In the genomic region with DNA sequence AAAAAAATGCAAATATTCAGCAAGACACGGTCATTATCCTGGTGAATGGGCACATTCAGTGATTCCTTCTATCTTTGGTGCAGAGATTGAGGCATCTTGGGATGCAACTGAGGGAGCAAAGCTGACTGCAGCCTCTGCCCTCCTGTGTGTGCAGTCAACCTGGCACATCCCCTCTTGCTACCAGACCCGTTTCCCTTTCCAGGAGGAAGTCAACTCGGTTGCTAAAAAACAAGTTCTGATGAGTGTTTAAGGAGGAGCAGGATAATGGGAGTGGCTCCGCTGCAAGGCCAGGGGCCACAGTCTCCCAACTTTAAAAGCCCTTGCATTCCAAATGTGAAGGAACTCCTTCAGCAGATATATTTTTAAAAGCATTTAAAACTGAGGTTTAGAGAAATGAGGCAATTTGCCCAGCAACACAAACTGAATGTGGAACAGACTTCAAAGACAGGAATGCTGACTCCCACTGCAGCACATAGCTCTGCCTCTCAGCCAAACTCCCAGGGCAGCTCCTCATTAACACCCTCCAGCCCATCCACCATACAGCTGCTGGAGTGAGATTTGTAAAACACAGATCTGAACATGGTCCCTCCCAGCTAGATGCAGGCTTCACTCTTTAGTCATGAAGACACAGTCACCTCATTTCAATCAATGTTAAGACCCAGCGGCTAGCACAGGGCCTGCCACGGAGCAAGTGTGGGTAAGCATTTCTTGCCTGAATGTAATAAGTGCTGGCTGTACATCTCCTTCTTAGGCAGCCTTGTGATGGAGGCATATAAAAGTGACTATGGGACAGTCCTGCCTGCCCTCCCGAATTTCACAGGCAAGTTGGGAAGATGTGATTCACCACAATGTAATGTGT, we compare ENCODE assay signal across 17 cellular contexts. TPM values are rescaled to one million over a fixed set of nuclear protein-coding genes. Genes with fewer than 3 reads are reported as not detected.
DNase-seq lines count a peak whose midpoint lies in the region; ATAC-seq, FAIRE-seq and TF ChIP-seq lines count a peak whose summit lies in the region.
"Had no signal": no experiment of that assay in that cellular context is flagged by ENCODE, and none has a peak within 500 bp of the region (broad histone marks: within the 10 kb centered on the region; RNA-seq: fewer than 3 reads in every experiment).

No MANE protein-coding gene starts in this region.

- no peaks in the 10 kb centered on the region for H3K9me3 Mint-ChIP-seq in astrocyte (ENCODE audit: unreplicated experiment)
- no peaks in the 10 kb centered on the region for H3K9me3 Mint-ChIP-seq in activated naive CD4-positive, alpha-beta T cell treated with anti-CD3 and anti-CD28 coated beads for 36 hours
- H3K9me3 Mint-ChIP-seq: stimulated activated naive B cell treated with anti-CD40 and anti-IgM and Interleukin-4, amounts not matched to agents 10 μg/mL and 1 μg/mL and 100 μg/mL, for 72 hours; T-helper 1 cell treated with Interleukin-12 subunit alpha and Interleukin-12 subunit beta and Interleukin-4 antibody, amounts not matched to agents 30 μg/mL and 1 μg/mL, for 36 hours had no signal

- H3K9ac ChIP-seq in astrocyte (ENCODE audit: low read length), result no peak overlapping the region

- FAIRE-seq in astrocyte (lab: Jason Lieb, UNC), result no peak
- FAIRE-seq: HTR-8/SVneo had no signal

- peak; percentile 6 for DNase-seq in EL
- DNase-seq in astrocyte (ENCODE audit: low read depth), result peak; percentile 84
- peak; percentile 9 for DNase-seq in retinal pigment epithelial cell (ENCODE audit: low read depth)
- DNase-seq in activated naive CD4-positive, alpha-beta T cell treated with anti-CD3 and anti-CD28 coated beads for 36 hours, result no peak
- no peak for DNase-seq in gastrocnemius medialis
- DNase-seq: activated CD4-positive, alpha-beta T cell treated with anti-CD3 and anti-CD28 coated beads for 4 hours; brain microvascular endothelial cell; NCI-H2227 treated with DMSO at 0.1 percent for 48 hours; stimulated activated CD4-positive, alpha-beta T cell treated with anti-CD3 and anti-CD28 coated beads, Interleukin-4, amount 100 ng/mL, for 24 hours; stimulated activated naive B cell treated with anti-CD40 and anti-IgM and Interleukin-4, amounts not matched to agents 10 μg/mL and 1 μg/mL and 100 μg/mL, for 72 hours had no signal

- intact Hi-C loops in activated naive CD4-positive, alpha-beta T cell treated with anti-CD3 and anti-CD28 coated beads for 36 hours (cut with micrococcal nuclease), result no loop called here
- intact Hi-C loops in gastrocnemius medialis (cut with DNase I; ENCODE audit: low total_unique reads), result no loop called here

- H3K4me1 Mint-ChIP-seq in astrocyte (ENCODE audit: low read depth, unreplicated experiment), result peaks cover 12% of the 10 kb centered on the region
- no peaks in the 10 kb centered on the region for H3K4me1 Mint-ChIP-seq in activated naive CD4-positive, alpha-beta T cell treated with anti-CD3 and anti-CD28 coated beads for 36 hours (ENCODE audit: low read depth)
- H3K4me1 Mint-ChIP-seq: stimulated activated naive B cell treated with anti-CD40 and anti-IgM and Interleukin-4, amounts not matched to agents 10 μg/mL and 1 μg/mL and 100 μg/mL, for 72 hours had no signal

- H3K27me3 ChIP-seq in astrocyte (ENCODE audit: insufficient read depth, low read length), result no peaks in the 10 kb centered on the region
- H3K27me3 ChIP-seq in gastroesophageal sphincter, result no peaks in the 10 kb centered on the region
- H3K27me3 ChIP-seq in gastrocnemius medialis, result no peaks in the 10 kb centered on the region
- H3K27me3 ChIP-seq: brain microvascular endothelial cell had no signal

- CTCF ChIA-PET in activated naive CD4-positive, alpha-beta T cell treated with anti-CD3 and anti-CD28 coated beads for 36 hours (lab: Charles Lee), result no interaction called here

- H3K4me2 ChIP-seq in astrocyte (ENCODE audit: low read length), result peak overlapping the region; percentile 57

- H3K79me2 ChIP-seq in astrocyte (ENCODE audit: insufficient read depth, low read length), result no peaks in the 10 kb centered on the region

- TF ChIP-seq CTCF in astrocyte (IDR thresholded peaks at IDR 0.05; ENCODE audit: insufficient read depth, low read depth, low read length), result no peak
- no peak for TF ChIP-seq CTCF in gastroesophageal sphincter (IDR thresholded peaks at IDR 0.05)
- TF ChIP-seq CTCF in retinal pigment epithelial cell (conservative IDR thresholded peaks at IDR 0.05; ENCODE audit: low read depth, low read length), result no peak
- TF ChIP-seq CTCF in gastrocnemius medialis (IDR thresholded peaks at IDR 0.05 in 4 of 5, conservative IDR thresholded peaks at IDR 0.05 in 1 of 5), result no peak

- in situ Hi-C loops in gastrocnemius medialis (cut with MboI; ENCODE audit: low sequenced_read_pairs in 4 of 4), result no loop called here

- ATAC-seq in gastroesophageal sphincter, result peak; percentile 58
- no peak for ATAC-seq in GM21360 (IDR thresholded peaks at IDR 0.05; ENCODE audit: unreplicated experiment)
- no peak for ATAC-seq in gastrocnemius medialis
- ATAC-seq in HG03521 (IDR thresholded peaks at IDR 0.05; ENCODE audit: unreplicated experiment), result no peak
- ATAC-seq: stimulated activated naive B cell treated with anti-CD40 and anti-IgM and Interleukin-4, amounts not matched to agents 10 μg/mL and 1 μg/mL and 100 μg/mL, for 72 hours had no signal

- H3K27ac ChIP-seq in astrocyte (ENCODE audit: low read depth, low read length) (peak overlapping the region; percentile 14), gastroesophageal sphincter (peak overlapping the region in 2 of 4 donors; percentile 41 to 64), gastrocnemius medialis (no peak overlapping the region)
- H3K27ac ChIP-seq: brain microvascular endothelial cell had no signal

- H3K36me3 ChIP-seq in astrocyte (ENCODE audit: insufficient read depth, low read length) (no peaks in the 10 kb centered on the region), gastroesophageal sphincter (no peaks in the 10 kb centered on the region), gastrocnemius medialis (no peaks in the 10 kb centered on the region)
- H3K36me3 ChIP-seq: brain microvascular endothelial cell had no signal

- peak overlapping the region; percentile 42 for H3K27ac Mint-ChIP-seq in astrocyte (ENCODE audit: unreplicated experiment)
- no peak overlapping the region for H3K27ac Mint-ChIP-seq in activated naive CD4-positive, alpha-beta T cell treated with anti-CD3 and anti-CD28 coated beads for 36 hours
- H3K27ac Mint-ChIP-seq: stimulated activated naive B cell treated with anti-CD40 and anti-IgM and Interleukin-4, amounts not matched to agents 10 μg/mL and 1 μg/mL and 100 μg/mL, for 72 hours; T-helper 1 cell treated with Interleukin-12 subunit alpha and Interleukin-12 subunit beta and Interleukin-4 antibody, amounts not matched to agents 30 μg/mL and 1 μg/mL, for 36 hours had no signal

- H3K4me3 ChIP-seq in astrocyte (ENCODE audit: insufficient read depth, low read depth, low read length), result no peak overlapping the region
- no peak overlapping the region for H3K4me3 ChIP-seq in gastroesophageal sphincter
- no peak overlapping the region for H3K4me3 ChIP-seq in retinal pigment epithelial cell (ENCODE audit: low read length)
- no peak overlapping the region for H3K4me3 ChIP-seq in gastrocnemius medialis

- TF ChIP-seq EP300 in gastroesophageal sphincter (IDR thresholded peaks at IDR 0.05), result no peak

- TF ChIP-seq POLR2A in gastroesophageal sphincter (IDR thresholded peaks at IDR 0.05) (no peak), gastrocnemius medialis (IDR thresholded peaks at IDR 0.05) (no peak)

- H3K27me3 Mint-ChIP-seq in astrocyte (ENCODE audit: low read depth, unreplicated experiment), result no peaks in the 10 kb centered on the region
- peaks cover 5% of the 10 kb centered on the region for H3K27me3 Mint-ChIP-seq in activated naive CD4-positive, alpha-beta T cell treated with anti-CD3 and anti-CD28 coated beads for 36 hours (ENCODE audit: low read depth)

- H3K4me3 Mint-ChIP-seq in astrocyte (ENCODE audit: unreplicated experiment), result no peak overlapping the region
- no peak overlapping the region for H3K4me3 Mint-ChIP-seq in activated naive CD4-positive, alpha-beta T cell treated with anti-CD3 and anti-CD28 coated beads for 36 hours
- H3K4me3 Mint-ChIP-seq: stimulated activated naive B cell treated with anti-CD40 and anti-IgM and Interleukin-4, amounts not matched to agents 10 μg/mL and 1 μg/mL and 100 μg/mL, for 72 hours; T-helper 1 cell treated with Interleukin-12 subunit alpha and Interleukin-12 subunit beta and Interleukin-4 antibody, amounts not matched to agents 30 μg/mL and 1 μg/mL, for 36 hours had no signal

- H3K9me3 ChIP-seq in astrocyte (ENCODE audit: insufficient read depth, low read depth, low read length) (no peaks in the 10 kb centered on the region), gastroesophageal sphincter (no peaks in the 10 kb centered on the region), gastrocnemius medialis (no peaks in the 10 kb centered on the region)

- H4K20me1 ChIP-seq in astrocyte (ENCODE audit: insufficient read depth, low read length), result no peaks in the 10 kb centered on the region

- H2AFZ ChIP-seq in astrocyte (ENCODE audit: low read depth, low read length), result peak overlapping the region; percentile 1

- WGBS in gastroesophageal sphincter (ENCODE audit: low coverage in 1 of 2), 2 donors, result 16 to 26% methylated on average over 3 to 4 of the region's 7 CpGs

- H3K4me1 ChIP-seq in astrocyte (ENCODE audit: insufficient read depth, low read length) (peaks cover 9% of the 10 kb centered on the region), gastroesophageal sphincter (peaks cover 0 to 19% (median 8%) of the 10 kb centered on the region in 3 donors), gastrocnemius medialis (no peaks in the 10 kb centered on the region)

- H3K36me3 Mint-ChIP-seq in astrocyte (ENCODE audit: low read depth, unreplicated experiment), result no peaks in the 10 kb centered on the region
- H3K36me3 Mint-ChIP-seq in activated naive CD4-positive, alpha-beta T cell treated with anti-CD3 and anti-CD28 coated beads for 36 hours (ENCODE audit: low read depth), result no peaks in the 10 kb centered on the region
- H3K36me3 Mint-ChIP-seq: stimulated activated naive B cell treated with anti-CD40 and anti-IgM and Interleukin-4, amounts not matched to agents 10 μg/mL and 1 μg/mL and 100 μg/mL, for 72 hours had no signal

RNA-seq across cellular contexts. Expression of gene VSNL1, which starts 54.3 kb away (rescaled TPM):
- total RNA-seq in astrocyte, result 0.61 and 2.4 TPM in 2 replicates
- total RNA-seq in gastroesophageal sphincter, result 1 to 10 TPM in 1 of 4 donors, under 1 TPM in 3; 0.40 to 5.2 (median 0.76) TPM
- total RNA-seq in activated naive CD4-positive, alpha-beta T cell treated with anti-CD3 and anti-CD28 coated beads for 36 hours, result not detected
- total RNA-seq in gastrocnemius medialis, result not detected
- total RNA-seq: OCI-LY7, pulmonary artery endothelial cell had no signal

Comparison
In these comparisons a context has a peak if more than half of its experiments do, and no peak if none do; other contexts are left out.
1. DNase-seq: peak in EL (single experiment), astrocyte (single experiment) and retinal pigment epithelial cell (single experiment); none in activated naive CD4-positive, alpha-beta T cell treated with anti-CD3 and anti-CD28 coated beads for 36 hours (single experiment) and gastrocnemius medialis (0 of 2).